In genomic region chr3:12890610-12891390, GRCh38 we compare ENCODE assay signal across 1 cellular context.
TF ChIP-seq lines count a peak whose summit lies in the region.

No MANE protein-coding gene starts in this region.

TF ChIP-seq in GM23338, 12 proteins besides CTCF, POLR2A, EP300 and RAD21 (continued from another document):
- TF ChIP-seq ZNF462 (CRISPR knock-in tag; IDR thresholded peaks at IDR 0.05) = no peak
- no peak for TF ChIP-seq STAT1 (IDR thresholded peaks at IDR 0.05; ENCODE audit: unreplicated experiment)
- no peak for TF ChIP-seq EZH2 (IDR thresholded peaks at IDR 0.05; ENCODE audit: low read depth, unreplicated experiment)
- TF ChIP-seq CREB1 (CRISPR knock-in tag; IDR thresholded peaks at IDR 0.05; ENCODE audit: low read depth) = no peak
- no peak for TF ChIP-seq ETS1 (IDR thresholded peaks at IDR 0.05)
- no peak for TF ChIP-seq POLR2AphosphoS5 (IDR thresholded peaks at IDR 0.05; ENCODE audit: low read depth)
- TF ChIP-seq JUNB (IDR thresholded peaks at IDR 0.05; ENCODE audit: unreplicated experiment) = no peak
- TF ChIP-seq ZNF114 (CRISPR knock-in tag; IDR thresholded peaks at IDR 0.05) = no peak
